In the genomic region with DNA sequence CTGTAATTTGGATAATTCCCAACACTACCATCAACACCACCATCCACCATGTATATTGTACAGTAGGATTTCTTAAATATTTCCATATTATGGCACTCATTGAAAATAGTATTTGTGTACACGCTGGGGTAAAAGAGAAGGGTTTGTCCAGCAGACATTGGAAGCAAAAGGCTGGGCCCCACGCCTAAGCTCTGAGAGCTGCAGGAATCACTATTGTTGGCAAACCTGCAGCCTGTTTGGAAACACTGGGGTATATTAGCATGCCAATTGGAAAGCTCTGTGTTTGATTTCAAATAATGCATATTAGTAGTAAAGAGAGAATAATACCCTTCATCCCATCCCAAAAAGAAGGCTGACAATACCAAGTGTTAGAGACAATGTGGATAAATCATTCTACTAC, we compare ENCODE assay signal across 24 cellular contexts.
"Had no signal": no experiment of that assay in that cellular context is flagged by ENCODE, and none has a peak within 500 bp of the region (broad histone marks: within the 10 kb centered on the region; RNA-seq: fewer than 3 reads in every experiment).

No MANE protein-coding gene starts in this region.

- H3K9me3 ChIP-seq: esophagus muscularis mucosa, left lung, prostate gland, right atrium auricular region, stomach, thyroid gland, vagina had no signal

- DNase-seq: effector memory CD4-positive, alpha-beta T cell; hypothalamus; left cardiac atrium; left lung; mesendoderm; midbrain; naive thymus-derived CD4-positive, alpha-beta T cell; nucleus accumbens; stimulated activated CD4-positive, alpha-beta T cell treated with anti-CD3 and anti-CD28 coated beads, Interleukin-12 subunit alpha, Interleukin-12 subunit beta, amount 100 ng/mL, for 4 hours; stimulated activated CD4-positive, alpha-beta T cell treated with anti-CD3 and anti-CD28 coated beads, Interleukin-1b, Interleukin-23, amount 100 ng/mL, for 48 hours; stimulated activated CD4-positive, alpha-beta T cell treated with anti-CD3 and anti-CD28 coated beads, Interleukin-4, amount 100 ng/mL, for 1 hour; stimulated activated CD8-positive, alpha-beta memory T cell treated with anti-CD3 and anti-CD28 coated beads, Interleukin-4, amount 100 ng/mL, for 48 hours; stimulated activated naive CD4-positive, alpha-beta T cell treated with Interleukin-2 at 50 U/mL for 16 hours; stomach; thyroid gland; trophoblast cell had no signal

- H3K27ac ChIP-seq: coronary artery, esophagus muscularis mucosa, left lung, prostate gland, right atrium auricular region, stomach, thyroid gland, vagina had no signal

- H3K36me3 Mint-ChIP-seq: naive thymus-derived CD4-positive, alpha-beta T cell had no signal

- H3K9me3 Mint-ChIP-seq: naive thymus-derived CD4-positive, alpha-beta T cell; nephron had no signal

- H3K4me3 Mint-ChIP-seq: naive thymus-derived CD4-positive, alpha-beta T cell; nephron had no signal

- H3K4me1 Mint-ChIP-seq: naive thymus-derived CD4-positive, alpha-beta T cell; nephron had no signal

- H3K27me3 ChIP-seq: esophagus muscularis mucosa, left lung, right atrium auricular region, stomach, thyroid gland, vagina had no signal

- H3K4me3 ChIP-seq: coronary artery, esophagus muscularis mucosa, left lung, prostate gland, right atrium auricular region, smooth muscle cell, stomach, thyroid gland, vagina had no signal

- H3K4me2 ChIP-seq: smooth muscle cell had no signal

- H3K4me1 ChIP-seq: esophagus muscularis mucosa, left lung, prostate gland, right atrium auricular region, stomach, thyroid gland, vagina had no signal

- H3K27ac Mint-ChIP-seq: naive thymus-derived CD4-positive, alpha-beta T cell; nephron had no signal

- H3K36me3 ChIP-seq: esophagus muscularis mucosa, left lung, prostate gland, right atrium auricular region, stomach, thyroid gland, vagina had no signal

- ATAC-seq: left cardiac atrium; left lung; naive thymus-derived CD4-positive, alpha-beta T cell; sciatic nerve had no signal
